Comparison of ENCODE assay signal across 17 cellular contexts in genomic region chr3:116314476-116314875, GRCh38.
DNase-seq lines count a peak whose midpoint lies in the region; ATAC-seq, FAIRE-seq and TF ChIP-seq lines count a peak whose summit lies in the region.
"Had no signal": no experiment of that assay in that cellular context is flagged by ENCODE, and none has a peak within 500 bp of the region (broad histone marks: within the 10 kb centered on the region; RNA-seq: fewer than 3 reads in every experiment).

No MANE protein-coding gene starts in this region.

- H3K9me3 Mint-ChIP-seq in nephron: no peaks in the 10 kb centered on the region
- H3K9me3 Mint-ChIP-seq in stimulated activated memory B cell treated with anti-CD40 and anti-IgM and Interleukin-4, amounts not matched to agents 10 μg/mL and 1 μg/mL and 100 μg/mL, for 72 hours: no peaks in the 10 kb centered on the region
- H3K9me3 Mint-ChIP-seq in stimulated activated naive B cell treated with anti-CD40 and anti-IgM and Interleukin-4, amounts not matched to agents 10 μg/mL and 1 μg/mL and 100 μg/mL, for 72 hours: peaks cover 0 to 1% of the 10 kb centered on the region in 2 donors

- no peaks in the 10 kb centered on the region for H3K27me3 Mint-ChIP-seq in nephron (ENCODE audit: low read depth)
- H3K27me3 Mint-ChIP-seq in stimulated activated memory B cell treated with anti-CD40 and anti-IgM and Interleukin-4, amounts not matched to agents 10 μg/mL and 1 μg/mL and 100 μg/mL, for 72 hours: no peaks in the 10 kb centered on the region
- H3K27me3 Mint-ChIP-seq in stimulated activated naive B cell treated with anti-CD40 and anti-IgM and Interleukin-4, amounts not matched to agents 10 μg/mL and 1 μg/mL and 100 μg/mL, for 72 hours: no peaks in the 10 kb centered on the region
- H3K27me3 Mint-ChIP-seq: IgD-negative memory B cell had no signal

- no peaks in the 10 kb centered on the region for H3K27me3 ChIP-seq in cardiac muscle cell

- FAIRE-seq in D721Med (lab: Jason Lieb, UNC): no peak
- FAIRE-seq: A204.1, GM12878 had no signal

- H3K4me3 Mint-ChIP-seq in nephron: no peak overlapping the region
- H3K4me3 Mint-ChIP-seq in stimulated activated memory B cell treated with anti-CD40 and anti-IgM and Interleukin-4, amounts not matched to agents 10 μg/mL and 1 μg/mL and 100 μg/mL, for 72 hours: no peak overlapping the region
- no peak overlapping the region for H3K4me3 Mint-ChIP-seq in stimulated activated naive B cell treated with anti-CD40 and anti-IgM and Interleukin-4, amounts not matched to agents 10 μg/mL and 1 μg/mL and 100 μg/mL, for 72 hours
- H3K4me3 Mint-ChIP-seq: IgD-negative memory B cell had no signal

- TF ChIP-seq CTCF in cardiac muscle cell (IDR thresholded peaks at IDR 0.05; ENCODE audit: low read depth, low read length): no peak
- no peak for TF ChIP-seq CTCF in choroid plexus epithelial cell (conservative IDR thresholded peaks at IDR 0.05; ENCODE audit: low read depth, low read length)
- TF ChIP-seq CTCF in nephron (IDR thresholded peaks at IDR 0.05; ENCODE audit: unreplicated experiment in 3 of 3): no peak
- no peak for TF ChIP-seq CTCF in D721Med (IDR thresholded peaks at IDR 0.05; ENCODE audit: insufficient read depth, missing control alignments)

- peaks cover 37% of the 10 kb centered on the region for H3K4me1 ChIP-seq in cardiac muscle cell (ENCODE audit: low read depth)
- H3K4me1 ChIP-seq: HAP-1 had no signal

- peak overlapping the region; percentile 42 for H3K27ac ChIP-seq in cardiac muscle cell
- H3K27ac ChIP-seq: C4-2B had no signal

- DNase-seq in cardiac muscle cell (ENCODE audit: low read depth in 1 of 2, low spot score in 1 of 2) (peak; percentile 49 to 63), left ventricle myocardium superior (no peak), choroid plexus epithelial cell (ENCODE audit: low read depth) (peak; percentile 5), D721Med (ENCODE audit: insufficient read length, low spot score) (no peak)
- no peak for DNase-seq in stimulated activated naive B cell treated with anti-CD40 and anti-IgM and Interleukin-4, amounts not matched to agents 10 μg/mL and 1 μg/mL and 100 μg/mL, for 72 hours
- DNase-seq: COR-L47, MV-4-11, NCI-H2081 treated with DMSO at 0.1 percent for 48 hours had no signal

- ATAC-seq in left ventricle myocardium superior (no peak), HG02763 (IDR thresholded peaks at IDR 0.05; ENCODE audit: unreplicated experiment) (no peak)
- ATAC-seq in stimulated activated memory B cell treated with anti-CD40 and anti-IgM and Interleukin-4, amounts not matched to agents 10 μg/mL and 1 μg/mL and 100 μg/mL, for 72 hours: no peak
- ATAC-seq in stimulated activated naive B cell treated with anti-CD40 and anti-IgM and Interleukin-4, amounts not matched to agents 10 μg/mL and 1 μg/mL and 100 μg/mL, for 72 hours (replicated peaks): no peak
- ATAC-seq: GM12878, Right ventricle myocardium inferior had no signal

- H3K4me1 Mint-ChIP-seq in nephron: peaks cover 6% of the 10 kb centered on the region
- no peaks in the 10 kb centered on the region for H3K4me1 Mint-ChIP-seq in stimulated activated memory B cell treated with anti-CD40 and anti-IgM and Interleukin-4, amounts not matched to agents 10 μg/mL and 1 μg/mL and 100 μg/mL, for 72 hours
- no peaks in the 10 kb centered on the region for H3K4me1 Mint-ChIP-seq in stimulated activated naive B cell treated with anti-CD40 and anti-IgM and Interleukin-4, amounts not matched to agents 10 μg/mL and 1 μg/mL and 100 μg/mL, for 72 hours
- H3K4me1 Mint-ChIP-seq: IgD-negative memory B cell had no signal

- no peaks in the 10 kb centered on the region for H3K36me3 Mint-ChIP-seq in nephron (ENCODE audit: low read depth)
- H3K36me3 Mint-ChIP-seq in stimulated activated memory B cell treated with anti-CD40 and anti-IgM and Interleukin-4, amounts not matched to agents 10 μg/mL and 1 μg/mL and 100 μg/mL, for 72 hours: no peaks in the 10 kb centered on the region
- no peaks in the 10 kb centered on the region for H3K36me3 Mint-ChIP-seq in stimulated activated naive B cell treated with anti-CD40 and anti-IgM and Interleukin-4, amounts not matched to agents 10 μg/mL and 1 μg/mL and 100 μg/mL, for 72 hours
- H3K36me3 Mint-ChIP-seq: IgD-negative memory B cell had no signal

- H3K4me3 ChIP-seq in cardiac muscle cell (no peak overlapping the region), choroid plexus epithelial cell (ENCODE audit: low read depth, low read length) (no peak overlapping the region)
- H3K4me3 ChIP-seq: GM12878, HAP-1 had no signal

- no peaks in the 10 kb centered on the region for H3K36me3 ChIP-seq in cardiac muscle cell
- H3K36me3 ChIP-seq: HAP-1 had no signal

- H3K9me3 ChIP-seq in cardiac muscle cell (ENCODE audit: low read depth): no peaks in the 10 kb centered on the region
- H3K9me3 ChIP-seq: HAP-1 had no signal

- H3K27ac Mint-ChIP-seq in nephron: peak overlapping the region in 2 of 3 experiments; percentile 51 to 61
- H3K27ac Mint-ChIP-seq in stimulated activated memory B cell treated with anti-CD40 and anti-IgM and Interleukin-4, amounts not matched to agents 10 μg/mL and 1 μg/mL and 100 μg/mL, for 72 hours: no peak overlapping the region
- no peak overlapping the region for H3K27ac Mint-ChIP-seq in stimulated activated naive B cell treated with anti-CD40 and anti-IgM and Interleukin-4, amounts not matched to agents 10 μg/mL and 1 μg/mL and 100 μg/mL, for 72 hours
- H3K27ac Mint-ChIP-seq: IgD-negative memory B cell had no signal

- intact Hi-C loops in left ventricle myocardium superior (cut with micrococcal nuclease): no loop called here

Comparison
In these comparisons a context has a peak if more than half of its experiments do, and no peak if none do; other contexts are left out.
1. DNase-seq: peak in cardiac muscle cell (2 of 2) and choroid plexus epithelial cell (single experiment); none in left ventricle myocardium superior (single experiment), stimulated activated naive B cell treated with anti-CD40 and anti-IgM and Interleukin-4, amounts not matched to agents 10 μg/mL and 1 μg/mL and 100 μg/mL, for 72 hours (single experiment) and D721Med (single experiment).
2. H3K27ac Mint-ChIP-seq: peak in nephron (2 of 3); none in stimulated activated memory B cell treated with anti-CD40 and anti-IgM and Interleukin-4, amounts not matched to agents 10 μg/mL and 1 μg/mL and 100 μg/mL, for 72 hours (single experiment) and stimulated activated naive B cell treated with anti-CD40 and anti-IgM and Interleukin-4, amounts not matched to agents 10 μg/mL and 1 μg/mL and 100 μg/mL, for 72 hours (single experiment).